ENCODE assay signal across 34 cellular contexts in genomic region chr17:27065588-27065987, GRCh38.
"Had no signal": no experiment of that assay in that cellular context is flagged by ENCODE, and none has a peak within 500 bp of the region (broad histone marks: within the 10 kb centered on the region; RNA-seq: fewer than 3 reads in every experiment).

No MANE protein-coding gene starts in this region.

- H3K9me3 ChIP-seq: MG63 had no signal

- DNase-seq: Karpas-422, Kasumi-1, MG63, MM.1S, MV-4-11, NCI-H1048, NCI-H1092, NCI-H1092 treated with DMSO at 0.1 percent for 48 hours, NCI-H1105, NCI-H1105 treated with DMSO at 0.1 percent for 48 hours, NCI-H1417, NCI-H1417 treated with DMSO at 0.1 percent for 48 hours, NCI-H1436, NCI-H1436 treated with DMSO at 0.1 percent for 48 hours, NCI-H146, NCI-H1694, NCI-H1694 treated with DMSO at 0.1 percent for 48 hours, NCI-H187, NCI-H187 treated with DMSO at 0.1 percent for 48 hours, NCI-H1930, NCI-H2029, NCI-H2029 treated with DMSO at 0.1 percent for 48 hours, NCI-H2081, NCI-H2081 treated with DMSO at 0.1 percent for 48 hours, NCI-H2107, NCI-H2171, NCI-H2171 treated with DMSO at 0.1 percent for 48 hours, NCI-H2227 treated with DMSO at 0.1 percent for 48 hours, NCI-H226, NCI-H345, NCI-H446, NCI-H446 treated with DMSO at 0.1 percent for 48 hours, NCI-H510A, NCI-H510A treated with DMSO at 0.1 percent for 48 hours had no signal

- H3K36me3 ChIP-seq: MG63 had no signal

- H3K4me3 ChIP-seq: MG63 had no signal
